1 cellular context compared by ENCODE assay signal in the genomic region with DNA sequence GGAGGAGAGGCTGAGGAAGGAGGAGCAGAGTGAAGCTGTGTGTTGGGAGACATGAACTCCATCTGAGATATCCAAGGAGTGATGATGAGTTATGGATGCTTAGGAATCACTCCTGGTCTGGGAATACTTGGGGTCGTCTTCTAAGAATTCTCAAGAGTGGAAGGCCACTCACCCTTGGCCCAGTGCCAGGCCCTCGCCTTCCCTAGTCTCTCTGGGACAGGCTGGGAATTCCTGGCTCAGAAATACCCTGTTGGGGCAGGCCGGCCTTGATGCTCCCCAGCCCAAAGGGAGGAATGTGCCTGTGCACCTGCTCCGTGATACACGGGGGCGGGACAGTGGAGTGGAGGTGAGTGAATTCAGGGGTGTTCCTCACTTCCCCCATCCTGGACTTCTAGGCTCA.
TF ChIP-seq lines count a peak whose summit lies in the region.

No MANE protein-coding gene starts in this region.

TF ChIP-seq in HCT116, 20 proteins besides CTCF, POLR2A, EP300 and RAD21:
- no peak for TF ChIP-seq YY1 (IDR thresholded peaks at IDR 0.05; ENCODE audit: extremely low read depth, insufficient replicate concordance, low read depth, low read length)
- no peak for TF ChIP-seq CBX3 (IDR thresholded peaks at IDR 0.05; ENCODE audit: low read depth)
- TF ChIP-seq ZFX (IDR thresholded peaks at IDR 0.05): no peak
- TF ChIP-seq ELF1 (IDR thresholded peaks at IDR 0.05; ENCODE audit: borderline replicate concordance, low read depth): no peak
- TF ChIP-seq TCF7L2 (IDR thresholded peaks at IDR 0.05; ENCODE audit: borderline replicate concordance, extremely low read depth, insufficient read depth, insufficient read length): no peak
- TF ChIP-seq EZH2 (IDR thresholded peaks at IDR 0.05): no peak
- TF ChIP-seq POLR2AphosphoS5 (IDR thresholded peaks at IDR 0.05; ENCODE audit: low read depth, low read length): no peak
- no peak for TF ChIP-seq CEBPB (IDR thresholded peaks at IDR 0.05; ENCODE audit: low read depth)
